In genomic region chr2:140351692-140352091, GRCh38 we compare ENCODE assay signal across 28 cellular contexts.
"Had no signal": no experiment of that assay in that cellular context is flagged by ENCODE, and none has a peak within 500 bp of the region (broad histone marks: within the 10 kb centered on the region; RNA-seq: fewer than 3 reads in every experiment).

No MANE protein-coding gene starts in this region.

- H3K36me3 ChIP-seq: neural progenitor cell, pancreas, prostate gland, spleen, stomach, thoracic aorta, thyroid gland, tibial nerve, upper lobe of left lung, vagina had no signal

- H3K9me3 ChIP-seq: pancreas, prostate gland, spleen, stomach, thoracic aorta, thyroid gland, tibial nerve, upper lobe of left lung, vagina had no signal

- H2AFZ ChIP-seq: neural progenitor cell had no signal

- H3K4me2 ChIP-seq: neural progenitor cell, smooth muscle cell had no signal

- H3K27ac ChIP-seq: neural progenitor cell, pancreas, prostate gland, skin epidermis, spleen, stomach, thoracic aorta, thyroid gland, tibial nerve, upper lobe of left lung, vagina had no signal

- H3K9ac ChIP-seq: neural progenitor cell had no signal

- H3K4me1 ChIP-seq: neural progenitor cell, pancreas, prostate gland, spleen, stomach, thyroid gland, tibial nerve, upper lobe of left lung, vagina had no signal

- H3K4me3 ChIP-seq: neural progenitor cell, pancreas, prostate gland, skin epidermis, smooth muscle cell, spleen, stomach, thoracic aorta, thyroid gland, tibial nerve, upper lobe of left lung, vagina had no signal

- DNase-seq: naive B cell; naive thymus-derived CD8-positive, alpha-beta T cell; nephron progenitor cell; occipital lobe; retina; right cardiac atrium; spleen; stimulated activated CD4-positive, alpha-beta T cell treated with anti-CD3 and anti-CD28 coated beads, Interleukin-12 subunit alpha, Interleukin-12 subunit beta, amount 100 ng/mL, for 4 hours; stimulated activated CD4-positive, alpha-beta T cell treated with anti-CD3 and anti-CD28 coated beads, Interleukin-1b, Interleukin-23, amount 100 ng/mL, for 48 hours; stimulated activated CD4-positive, alpha-beta T cell treated with anti-CD3 and anti-CD28 coated beads, Interleukin-4, amount 100 ng/mL, for 24 hours; stimulated activated naive B cell treated with anti-CD40 and anti-IgM and Interleukin-4, amounts not matched to agents 10 μg/mL and 1 μg/mL and 100 μg/mL, for 72 hours; stimulated activated naive CD4-positive, alpha-beta T cell treated with Interleukin-2 at 50 U/mL for 16 hours; stomach; thyroid gland; trophoblast cell; upper lobe of left lung had no signal

- H3K27me3 ChIP-seq: neural progenitor cell, pancreas, spleen, stomach, thyroid gland, tibial nerve, upper lobe of left lung, vagina had no signal

- FAIRE-seq: pancreas, urothelium cell line had no signal

- ATAC-seq: naive thymus-derived CD8-positive, alpha-beta T cell; natural killer cell treated with Interleukin-12 subunit alpha and Interleukin-12 subunit beta and Interleukin-15 and Interleukin-18, amount 100 ng/mL, for 72 hours; pancreas; right cardiac atrium; sciatic nerve; stimulated activated effector memory CD8-positive, alpha-beta T cell treated with anti-CD3 and anti-CD28 coated beads, Interleukin-12 subunit alpha, Interleukin-12 subunit beta, amount 100 ng/mL, for 72 hours; stimulated activated naive B cell treated with anti-CD40 and anti-IgM and Interleukin-4, amounts not matched to agents 10 μg/mL and 1 μg/mL and 100 μg/mL, for 72 hours had no signal
